Comparison of ENCODE assay signal across 7 cellular contexts in the genomic region with DNA sequence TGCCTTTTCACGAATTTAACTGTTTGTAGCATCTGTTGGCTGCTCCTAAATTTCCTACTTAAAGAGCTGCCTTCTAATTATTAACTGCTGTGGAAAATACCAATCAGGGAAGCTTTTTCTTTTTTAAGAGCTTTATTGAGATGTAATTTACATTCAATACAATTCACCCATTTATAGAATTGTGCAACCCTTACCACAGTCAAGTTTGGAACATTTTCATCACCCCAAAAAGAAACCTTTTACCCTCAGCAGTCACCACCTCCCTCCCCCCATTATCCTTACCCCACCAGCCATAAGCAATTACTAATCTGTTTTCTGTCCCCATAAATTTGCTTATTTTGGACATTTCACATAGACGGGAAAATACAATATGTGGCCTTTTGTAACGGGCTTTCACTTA. TPM values are rescaled to one million over a fixed set of nuclear protein-coding genes. Genes with fewer than 3 reads are reported as not detected.
DNase-seq lines count a peak whose midpoint lies in the region; ATAC-seq and TF ChIP-seq lines count a peak whose summit lies in the region.

No MANE protein-coding gene starts in this region.

- H3K4me1 ChIP-seq in HEK293 (ENCODE audit: control insufficient read depth, insufficient read depth, low read length) (peaks cover 19% of the 10 kb centered on the region), spleen (peaks cover 18 to 46% (median 37%) of the 10 kb centered on the region in 6 donors)

- intact Hi-C loops in spleen (cut with DNase I; ENCODE audit: low total_unique reads): loop anchor here (5.0 to 10.0 kb wide), 2 partner anchors 69 to 608 kb away; a partner anchor contains a TSS

- peak overlapping the region; percentile 98 for H3K4me3 Mint-ChIP-seq in glutamatergic neuron (ENCODE audit: unreplicated experiment)

- H3K27me3 ChIP-seq in WERI-Rb-1 (ENCODE audit: insufficient read depth, low read depth, severe bottlenecking) (no peaks in the 10 kb centered on the region), spleen (replicated peaks in 1 of 7) (no peaks in the 10 kb centered on the region)

- ATAC-seq in GM18498 (IDR thresholded peaks at IDR 0.05; ENCODE audit: unreplicated experiment): no peak

- H3K27ac ChIP-seq in HEK293 (ENCODE audit: extremely low read depth, low read depth, low read length) (peak overlapping the region; percentile 98; the same call in 1 of the 2 replicates), WERI-Rb-1 (peak overlapping the region; percentile 93), spleen (peak overlapping the region; percentile 94 to 99 (median 97))

- H3K36me3 Mint-ChIP-seq in glutamatergic neuron (ENCODE audit: unreplicated experiment): peaks cover 10% of the 10 kb centered on the region

- H3K27me3 Mint-ChIP-seq in glutamatergic neuron (ENCODE audit: unreplicated experiment): peaks cover 8% of the 10 kb centered on the region

- WGBS in spleen, 5 donors: 7 to 13% (median 9%) methylated on average over 3 of the region's 3 CpGs

- peaks cover 45% of the 10 kb centered on the region for H3K4me1 Mint-ChIP-seq in glutamatergic neuron (ENCODE audit: low read depth, unreplicated experiment)

- H3K4me3 ChIP-seq in HEK293 (ENCODE audit: low read depth, low read length) (peak overlapping the region; percentile 64), WERI-Rb-1 (ENCODE audit: low read depth, low read length) (peak overlapping the region; percentile 100), spleen (peak overlapping the region; percentile 57 to 84 (median 64))

- peaks cover 0 to 12% of the 10 kb centered on the region in 2 experiments; a peak in 1 of 3 replicates for H3K36me3 ChIP-seq in HEK293 (ENCODE audit: control insufficient read depth in 2 of 2, insufficient read depth in 1 of 2, low read length in 2 of 2)
- H3K36me3 ChIP-seq in WERI-Rb-1: peaks cover 16% of the 10 kb centered on the region
- H3K36me3 ChIP-seq in spleen: peaks cover 0 to 11% (median under 1%) of the 10 kb centered on the region in 6 donors

- TF ChIP-seq CTCF in HEK293 (tag by site-specific recombination; IDR thresholded peaks at IDR 0.05) (no peak), WERI-Rb-1 (IDR thresholded peaks at IDR 0.05; ENCODE audit: low read depth, low read length) (no peak), glutamatergic neuron (IDR thresholded peaks at IDR 0.05; ENCODE audit: partially characterized antibody, unreplicated experiment) (no peak), spleen (IDR thresholded peaks at IDR 0.05 in 8 of 11, conservative IDR thresholded peaks at IDR 0.05 in 3 of 11) (no peak)

- peaks cover 7% of the 10 kb centered on the region for H3K9me3 Mint-ChIP-seq in glutamatergic neuron (ENCODE audit: unreplicated experiment)

- no peaks in the 10 kb centered on the region for H3K9me3 ChIP-seq in HEK293 (ENCODE audit: control insufficient read depth, insufficient read depth, low read depth, low read length)
- no peaks in the 10 kb centered on the region for H3K9me3 ChIP-seq in WERI-Rb-1 (ENCODE audit: severe bottlenecking)
- no peaks in the 10 kb centered on the region for H3K9me3 ChIP-seq in spleen

- no peak for DNase-seq in WERI-Rb-1
- no peak for DNase-seq in glutamatergic neuron
- DNase-seq in spleen: no peak
- DNase-seq in NK-92 treated with Interleukin-12 subunit alpha and Interleukin-12 subunit beta, amount 100 ng/mL, for 24 hours (lab: John Stamatoyannopoulos, UW): no peak
- no peak for DNase-seq in activated CD4-positive, CD25-positive, alpha-beta regulatory T cell treated with anti-CD3 and anti-CD28 coated beads, Interleukin-2, amount 50 U/mL, for 72 hours

- CTCF ChIA-PET in HEK293 (lab: Yijun Ruan, JAX): no interaction called here

- TF ChIP-seq POLR2A in spleen (IDR thresholded peaks at IDR 0.05): no peak

- POLR2A ChIA-PET in HEK293 (lab: Yijun Ruan, JAX): interaction anchor here (1.5 kb wide), 1 partner anchor 156 kb away, joined by 9 read pairs; a partner anchor contains a TSS

- peak overlapping the region; percentile 95 for H3K27ac Mint-ChIP-seq in glutamatergic neuron (ENCODE audit: unreplicated experiment)

TF ChIP-seq in HEK293, 187 proteins besides CTCF, POLR2A, EP300 and RAD21:
- no peak for TF ChIP-seq ZNF341 (tag by site-specific recombination; IDR thresholded peaks at IDR 0.05; ENCODE audit: low read depth)
- no peak for TF ChIP-seq ZNF433 (tag by site-specific recombination; IDR thresholded peaks at IDR 0.05; ENCODE audit: low read depth)
- no peak for TF ChIP-seq MEIS1 (CRISPR knock-in tag; IDR thresholded peaks at IDR 0.05; ENCODE audit: borderline replicate concordance)
- TF ChIP-seq, protein P1, sequence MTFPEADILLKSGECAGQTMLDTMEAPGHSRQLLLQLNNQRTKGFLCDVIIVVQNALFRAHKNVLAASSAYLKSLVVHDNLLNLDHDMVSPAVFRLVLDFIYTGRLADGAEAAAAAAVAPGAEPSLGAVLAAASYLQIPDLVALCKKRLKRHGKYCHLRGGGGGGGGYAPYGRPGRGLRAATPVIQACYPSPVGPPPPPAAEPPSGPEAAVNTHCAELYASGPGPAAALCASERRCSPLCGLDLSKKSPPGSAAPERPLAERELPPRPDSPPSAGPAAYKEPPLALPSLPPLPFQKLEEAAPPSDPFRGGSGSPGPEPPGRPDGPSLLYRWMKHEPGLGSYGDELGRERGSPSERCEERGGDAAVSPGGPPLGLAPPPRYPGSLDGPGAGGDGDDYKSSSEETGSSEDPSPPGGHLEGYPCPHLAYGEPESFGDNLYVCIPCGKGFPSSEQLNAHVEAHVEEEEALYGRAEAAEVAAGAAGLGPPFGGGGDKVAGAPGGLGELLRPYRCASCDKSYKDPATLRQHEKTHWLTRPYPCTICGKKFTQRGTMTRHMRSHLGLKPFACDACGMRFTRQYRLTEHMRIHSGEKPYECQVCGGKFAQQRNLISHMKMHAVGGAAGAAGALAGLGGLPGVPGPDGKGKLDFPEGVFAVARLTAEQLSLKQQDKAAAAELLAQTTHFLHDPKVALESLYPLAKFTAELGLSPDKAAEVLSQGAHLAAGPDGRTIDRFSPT (tag by site-specific recombination; IDR thresholded peaks at IDR 0.05): no peak
- TF ChIP-seq ZFHX2 (tag by site-specific recombination; conservative IDR thresholded peaks at IDR 0.05): no peak
- no peak for TF ChIP-seq ZNF146 (tag by site-specific recombination; IDR thresholded peaks at IDR 0.05)
- no peak for TF ChIP-seq RBAK (tag by site-specific recombination; IDR thresholded peaks at IDR 0.05)
- no peak for TF ChIP-seq KLF16 (tag by site-specific recombination; IDR thresholded peaks at IDR 0.05)
- no peak for TF ChIP-seq KLF8 (tag by site-specific recombination; IDR thresholded peaks at IDR 0.05)
TF ChIP-seq in HEK293: peak in this region for 0.

RNA-seq across cellular contexts. Expression of a gene that starts 1.4 kb away (rescaled TPM):
- total RNA-seq in glutamatergic neuron (ENCODE audit: unreplicated experiment) (80.6 TPM), spleen (100 to 1,000 TPM in 1 of 7 donors, 10 to 100 TPM in 6; 40.2 to 102 (median 51.9) TPM)
- polyA plus RNA-seq in spleen: 10 to 100 TPM; 11.5 to 12.7 (median 12.2) TPM
